1 cellular context compared by ENCODE assay signal in genomic region chr11:2099523-2100316, GRCh38.
TF ChIP-seq lines count a peak whose summit lies in the region.

No MANE protein-coding gene starts in this region.

TF ChIP-seq in H1, 55 proteins besides CTCF, POLR2A, EP300 and RAD21 (continued from another document):
- TF ChIP-seq USF2 (IDR thresholded peaks at IDR 0.05; ENCODE audit: low read length) (no peak), TAF1 (IDR thresholded peaks at IDR 0.05; ENCODE audit: low read depth, low read length) (no peak), HDAC6 (IDR thresholded peaks at IDR 0.05; ENCODE audit: low read depth, low read length) (no peak), YY1 (IDR thresholded peaks at IDR 0.05; ENCODE audit: low read depth, low read length) (no peak), SIX5 (IDR thresholded peaks at IDR 0.05; ENCODE audit: low read depth, low read length) (no peak)
- TF ChIP-seq, protein P1, sequence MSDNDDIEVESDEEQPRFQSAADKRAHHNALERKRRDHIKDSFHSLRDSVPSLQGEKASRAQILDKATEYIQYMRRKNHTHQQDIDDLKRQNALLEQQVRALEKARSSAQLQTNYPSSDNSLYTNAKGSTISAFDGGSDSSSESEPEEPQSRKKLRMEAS (IDR thresholded peaks at IDR 0.05) = no peak
